Comparison of ENCODE assay signal across 17 cellular contexts in genomic region chr2:48940606-48941005, GRCh38.
A peak's percentile ranks its signal among the peaks of the same experiment; 100 is the strongest.
DNase-seq lines count a peak whose midpoint lies in the region; ATAC-seq and TF ChIP-seq lines count a peak whose summit lies in the region.
"Had no signal": no experiment of that assay in that cellular context is flagged by ENCODE, and none has a peak within 500 bp of the region (broad histone marks: within the 10 kb centered on the region; RNA-seq: fewer than 3 reads in every experiment).

No MANE protein-coding gene starts in this region.

- H3K27ac ChIP-seq in right atrium auricular region: no peak overlapping the region
- H3K27ac ChIP-seq in smooth muscle cell (ENCODE audit: low read depth): no peak overlapping the region
- H3K27ac ChIP-seq: breast epithelium, gastroesophageal sphincter had no signal

- H2AFZ ChIP-seq in smooth muscle cell (ENCODE audit: low read depth): no peak overlapping the region

- H3K9ac ChIP-seq in adipocyte (ENCODE audit: low read length): no peak overlapping the region
- no peak overlapping the region for H3K9ac ChIP-seq in smooth muscle cell (ENCODE audit: low read depth)

- no peak overlapping the region for H3K4me3 Mint-ChIP-seq in activated naive CD8-positive, alpha-beta T cell treated with anti-CD3 and anti-CD28 coated beads, Interleukin-2, amount 50 U/mL, for 24 hours
- H3K4me3 Mint-ChIP-seq: activated CD8-positive, alpha-beta memory T cell treated with anti-CD3 and anti-CD28 coated beads, Interleukin-2, amount 10 ng/mL, durations not matched to agents 7 days and 5 days; T-helper 17 cell had no signal

- H3K4me3 ChIP-seq in right atrium auricular region (no peak overlapping the region), adipocyte (ENCODE audit: low read length) (no peak overlapping the region), smooth muscle cell (no peak overlapping the region)
- H3K4me3 ChIP-seq: breast epithelium, gastroesophageal sphincter had no signal

- no peak overlapping the region for H3K4me2 ChIP-seq in smooth muscle cell

- H3K4me1 Mint-ChIP-seq in activated naive CD8-positive, alpha-beta T cell treated with anti-CD3 and anti-CD28 coated beads, Interleukin-2, amount 50 U/mL, for 24 hours: no peaks in the 10 kb centered on the region
- H3K4me1 Mint-ChIP-seq: activated CD8-positive, alpha-beta memory T cell treated with anti-CD3 and anti-CD28 coated beads, Interleukin-2, amount 10 ng/mL, durations not matched to agents 7 days and 5 days had no signal

- H3K9me3 Mint-ChIP-seq in activated naive CD8-positive, alpha-beta T cell treated with anti-CD3 and anti-CD28 coated beads, Interleukin-2, amount 50 U/mL, for 24 hours: no peaks in the 10 kb centered on the region

- H3K27me3 ChIP-seq in right atrium auricular region: no peaks in the 10 kb centered on the region
- no peaks in the 10 kb centered on the region for H3K27me3 ChIP-seq in adipocyte (replicated peaks; ENCODE audit: control insufficient read depth, insufficient read depth, low read length)
- no peaks in the 10 kb centered on the region for H3K27me3 ChIP-seq in smooth muscle cell (ENCODE audit: low read depth)
- H3K27me3 ChIP-seq: breast epithelium, gastroesophageal sphincter had no signal

- ATAC-seq in left cardiac atrium (peak; percentile 34 to 40), GM21447 (IDR thresholded peaks at IDR 0.05; ENCODE audit: unreplicated experiment) (no peak)
- no peak for ATAC-seq in activated naive CD8-positive, alpha-beta T cell treated with anti-CD3 and anti-CD28 coated beads, Interleukin-2, amount 50 U/mL, for 24 hours
- ATAC-seq: activated CD8-positive, alpha-beta memory T cell treated with anti-CD3 and anti-CD28 coated beads, Interleukin-2, amount 10 ng/mL, durations not matched to agents 7 days and 5 days; gastroesophageal sphincter; T-helper 17 cell had no signal

- no peaks in the 10 kb centered on the region for H3K36me3 Mint-ChIP-seq in activated naive CD8-positive, alpha-beta T cell treated with anti-CD3 and anti-CD28 coated beads, Interleukin-2, amount 50 U/mL, for 24 hours (ENCODE audit: low read depth)
- H3K36me3 Mint-ChIP-seq: activated CD8-positive, alpha-beta memory T cell treated with anti-CD3 and anti-CD28 coated beads, Interleukin-2, amount 10 ng/mL, durations not matched to agents 7 days and 5 days had no signal

- TF ChIP-seq CTCF in right atrium auricular region (IDR thresholded peaks at IDR 0.05) (no peak), smooth muscle cell (IDR thresholded peaks at IDR 0.05; ENCODE audit: borderline replicate concordance, insufficient read depth, poor library complexity, severe bottlenecking) (no peak)

- WGBS in smooth muscle cell (ENCODE audit: low lambda C conversion rate): 84% methylated on average over 3 of the region's 3 CpGs

- no peak overlapping the region for H3K27ac Mint-ChIP-seq in activated naive CD8-positive, alpha-beta T cell treated with anti-CD3 and anti-CD28 coated beads, Interleukin-2, amount 50 U/mL, for 24 hours
- H3K27ac Mint-ChIP-seq: activated CD8-positive, alpha-beta memory T cell treated with anti-CD3 and anti-CD28 coated beads, Interleukin-2, amount 10 ng/mL, durations not matched to agents 7 days and 5 days; T-helper 17 cell had no signal

- H3K9me3 ChIP-seq in right atrium auricular region: no peaks in the 10 kb centered on the region
- H3K9me3 ChIP-seq in adipocyte (ENCODE audit: control insufficient read depth, low read length): no peaks in the 10 kb centered on the region
- H3K9me3 ChIP-seq in smooth muscle cell (replicated peaks; ENCODE audit: low read depth): no peaks in the 10 kb centered on the region
- H3K9me3 ChIP-seq: breast epithelium, gastroesophageal sphincter had no signal

- H3K79me2 ChIP-seq in smooth muscle cell (ENCODE audit: low read depth): no peaks in the 10 kb centered on the region

- no peaks in the 10 kb centered on the region for H3F3A ChIP-seq in smooth muscle cell (ENCODE audit: low read depth)

- peaks cover 1% of the 10 kb centered on the region for H3K27me3 Mint-ChIP-seq in activated naive CD8-positive, alpha-beta T cell treated with anti-CD3 and anti-CD28 coated beads, Interleukin-2, amount 50 U/mL, for 24 hours
- H3K27me3 Mint-ChIP-seq: activated CD8-positive, alpha-beta memory T cell treated with anti-CD3 and anti-CD28 coated beads, Interleukin-2, amount 10 ng/mL, durations not matched to agents 7 days and 5 days had no signal

- peaks cover 0 to 15% of the 10 kb centered on the region in 2 donors for H3K4me1 ChIP-seq in right atrium auricular region
- H3K4me1 ChIP-seq in adipocyte (ENCODE audit: control insufficient read depth, insufficient read depth, low read length): peaks cover 4% of the 10 kb centered on the region
- H3K4me1 ChIP-seq in smooth muscle cell (ENCODE audit: low read depth): no peaks in the 10 kb centered on the region
- H3K4me1 ChIP-seq: breast epithelium had no signal

- no peaks in the 10 kb centered on the region for H3K36me3 ChIP-seq in right atrium auricular region
- no peaks in the 10 kb centered on the region for H3K36me3 ChIP-seq in adipocyte (ENCODE audit: control insufficient read depth, insufficient read depth, low read length, severe bottlenecking)
- H3K36me3 ChIP-seq in smooth muscle cell (ENCODE audit: low read depth): no peaks in the 10 kb centered on the region
- H3K36me3 ChIP-seq: breast epithelium, gastroesophageal sphincter had no signal

- DNase-seq in left cardiac atrium (no peak), right atrium auricular region (ENCODE audit: low spot score) (no peak), NCI-H2107 treated with DMSO at 0.1 percent for 48 hours (lab: John Stamatoyannopoulos, UW; ENCODE audit: unreplicated experiment) (peak; percentile 86), adipocyte (ENCODE audit: low read depth) (peak; percentile 7), superior temporal gyrus (ENCODE audit: extremely low spot score) (no peak), smooth muscle cell (lab: John Stamatoyannopoulos, UW; ENCODE audit: unreplicated experiment) (no peak)
- DNase-seq in activated naive CD8-positive, alpha-beta T cell treated with anti-CD3 and anti-CD28 coated beads, Interleukin-2, amount 50 U/mL, for 24 hours: no peak
- DNase-seq: activated CD8-positive, alpha-beta memory T cell treated with anti-CD3 and anti-CD28 coated beads, Interleukin-2, amount 10 ng/mL, durations not matched to agents 7 days and 5 days; activated naive CD4-positive, alpha-beta T cell treated with Interleukin-2 at 50 U/mL for 16 hours; effector memory CD4-positive, alpha-beta T cell; H7; kidney; NCI-H1930; T-helper 17 cell had no signal

- H4K20me1 ChIP-seq in smooth muscle cell (ENCODE audit: low read depth): no peaks in the 10 kb centered on the region

- intact Hi-C loops in left cardiac atrium (cut with DNase I): loop anchor here in 1 of 2 donors (5.0 to 10.0 kb wide), 3 partner anchors 814 to 1552 kb away; no protein-coding TSS in a partner anchor

Comparison
In these comparisons a context has a peak if more than half of its experiments do, and no peak if none do; other contexts are left out.
1. ATAC-seq: peak in left cardiac atrium (2 of 2); none in activated naive CD8-positive, alpha-beta T cell treated with anti-CD3 and anti-CD28 coated beads, Interleukin-2, amount 50 U/mL, for 24 hours (single experiment) and GM21447 (single experiment).
2. DNase-seq: peak in NCI-H2107 treated with DMSO at 0.1 percent for 48 hours (single experiment) and adipocyte (single experiment); none in left cardiac atrium (single experiment), right atrium auricular region (single experiment), superior temporal gyrus (single experiment), activated naive CD8-positive, alpha-beta T cell treated with anti-CD3 and anti-CD28 coated beads, Interleukin-2, amount 50 U/mL, for 24 hours (single experiment) and smooth muscle cell (single experiment).